In the genomic region with DNA sequence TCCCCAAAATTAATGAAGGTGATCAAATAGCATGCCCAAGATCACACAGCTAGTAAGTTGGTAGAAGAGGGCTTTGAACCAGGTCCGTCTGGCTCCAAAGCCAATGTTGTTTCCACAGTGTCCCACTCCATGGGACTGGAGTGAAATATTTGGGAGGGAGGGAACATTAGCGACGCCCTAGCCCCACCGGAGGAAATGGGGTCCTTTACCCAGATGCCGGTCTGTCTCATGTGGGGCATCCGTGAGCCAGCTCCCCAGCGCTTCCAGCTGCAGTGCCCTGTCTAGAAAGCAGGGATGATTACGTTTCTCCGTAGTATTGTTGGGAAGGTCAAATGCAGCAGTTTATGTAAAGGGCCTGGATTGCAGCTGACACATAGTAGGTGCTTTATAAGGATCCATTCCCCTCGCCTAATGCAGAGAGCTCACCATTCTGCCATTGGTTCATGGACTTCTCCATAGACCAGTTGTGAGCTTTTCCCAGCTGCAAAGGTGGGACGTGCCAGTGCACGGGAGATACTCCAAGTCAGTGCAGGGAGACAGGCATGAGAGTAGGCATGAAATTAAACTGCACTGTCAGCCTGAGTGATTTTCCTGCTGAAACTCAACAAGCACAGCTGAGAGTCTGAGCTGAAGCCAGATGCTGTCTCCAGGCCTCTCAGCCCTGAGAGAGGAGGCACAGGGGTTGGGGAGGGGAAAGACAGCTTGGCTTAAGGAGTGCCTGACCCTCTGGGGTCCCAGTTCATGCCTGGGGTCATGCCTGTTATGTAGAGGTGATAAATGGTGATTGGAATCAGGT, we compare ENCODE assay signal across 22 cellular contexts. TPM values are rescaled to one million over a fixed set of nuclear protein-coding genes. Genes with fewer than 3 reads are reported as not detected.
DNase-seq lines count a peak whose midpoint lies in the region; ATAC-seq, FAIRE-seq and TF ChIP-seq lines count a peak whose summit lies in the region.
"Had no signal": no experiment of that assay in that cellular context is flagged by ENCODE, and none has a peak within 500 bp of the region (broad histone marks: within the 10 kb centered on the region; RNA-seq: fewer than 3 reads in every experiment).

No MANE protein-coding gene starts in this region.

- H3K79me2 ChIP-seq in PC-9 (ENCODE audit: low read depth) (no peaks in the 10 kb centered on the region), HepG2 (ENCODE audit: insufficient read depth, low read length) (no peaks in the 10 kb centered on the region)

- in situ Hi-C loops in HepG2 (cut with HindIII; ENCODE audit: extremely low pct_ligation_motif_present, low pct_unique_long_range_greater_than_20kb): loop anchor here (10.0 kb wide), 1 partner anchor 465 kb away; no protein-coding TSS in a partner anchor

- H4K20me1 ChIP-seq in PC-9 (ENCODE audit: insufficient read depth) (0 out of 2 replicates have a peak, but pooled peaks cover 4% of the 10 kb centered on the region), HepG2 (ENCODE audit: insufficient read depth, low read length) (no peaks in the 10 kb centered on the region)

- H3K9me3 ChIP-seq in left ventricle myocardium inferior (replicated peaks) (no peaks in the 10 kb centered on the region), heart right ventricle (no peaks in the 10 kb centered on the region), PC-9 (ENCODE audit: insufficient read depth, low read depth) (no peaks in the 10 kb centered on the region), HepG2 (ENCODE audit: low read length) (no peaks in the 10 kb centered on the region), aorta (ENCODE audit: control insufficient read depth, low read length) (no peaks in the 10 kb centered on the region)
- H3K9me3 ChIP-seq: ascending aorta, heart left ventricle, pancreas, right atrium auricular region had no signal

- peak; percentile 32 for TF ChIP-seq CTCF in left ventricle myocardium inferior (IDR thresholded peaks at IDR 0.05; ENCODE audit: borderline replicate concordance)
- peak in 4 of 9 donors; percentile 1 to 14 (median 8) for TF ChIP-seq CTCF in heart right ventricle (IDR thresholded peaks at IDR 0.05)
- TF ChIP-seq CTCF in PC-9 (conservative IDR thresholded peaks at IDR 0.05): 0 out of 2 replicates have a peak, but pooled peaks have one; percentile 31
- no peak for TF ChIP-seq CTCF in HepG2 (CRISPR knock-in tag; IDR thresholded peaks at IDR 0.05)
- no peak for TF ChIP-seq CTCF in endothelial cell (IDR thresholded peaks at IDR 0.05; ENCODE audit: unreplicated experiment)

- TF ChIP-seq EP300 in HepG2 (IDR thresholded peaks at IDR 0.05; ENCODE audit: low read depth in 2 of 2, low read length in 2 of 2): no peak
- TF ChIP-seq EP300 in HepG2 (CRISPR knock-in tag; IDR thresholded peaks at IDR 0.05; ENCODE audit: borderline replicate concordance): no peak

- no peak for DNase-seq in left ventricle myocardium inferior
- no peak for DNase-seq in heart right ventricle
- no peak for DNase-seq in PC-9
- no peak for DNase-seq in HepG2 (ENCODE audit: low spot score)
- peak; percentile 19 to 21 for DNase-seq in aorta
- no peak for DNase-seq in endothelial cell (ENCODE audit: low spot score)
- DNase-seq in T-helper 2 cell treated with Interferon-gamma antibody and Interleukin-4, amounts not matched to agents 5 μg/mL and 100 μg/mL, for 36 hours (ENCODE audit: low spot score): no peak
- DNase-seq: GOT3 had no signal

- H3K4me2 ChIP-seq in PC-9: no peak overlapping the region
- no peak overlapping the region for H3K4me2 ChIP-seq in HepG2 (ENCODE audit: low read depth, low read length)

- H3K27me3 Mint-ChIP-seq in endothelial cell (ENCODE audit: unreplicated experiment): no peaks in the 10 kb centered on the region
- no peaks in the 10 kb centered on the region for H3K27me3 Mint-ChIP-seq in T-helper 2 cell treated with Interferon-gamma antibody and Interleukin-4, amounts not matched to agents 5 μg/mL and 100 μg/mL, for 36 hours (ENCODE audit: low read depth)
- H3K27me3 Mint-ChIP-seq: activated CD8-positive, alpha-beta memory T cell treated with anti-CD3 and anti-CD28 coated beads, Interleukin-2, amount 10 ng/mL, durations not matched to agents 7 days and 5 days; central memory CD8-positive, alpha-beta T cell; naive B cell had no signal

- ATAC-seq in heart right ventricle (no peak), HepG2 (no peak), aorta (ENCODE audit: low FRiP score) (no peak), HG03520 (IDR thresholded peaks at IDR 0.05; ENCODE audit: unreplicated experiment) (no peak)
- ATAC-seq: heart left ventricle; stimulated activated naive CD8-positive, alpha-beta T cell treated with anti-CD3 and anti-CD28 coated beads, Interleukin-15, Interleukin-2, amounts not matched to agents 100 U/mL and 50 U/mL, for 24 hours had no signal

- peaks cover 36% of the 10 kb centered on the region for H3K36me3 ChIP-seq in left ventricle myocardium inferior
- H3K36me3 ChIP-seq in heart right ventricle: peaks cover 0 to 48% (median 16%) of the 10 kb centered on the region in 9 donors
- peaks cover 15% of the 10 kb centered on the region; the same call in 1 of the 2 replicates for H3K36me3 ChIP-seq in PC-9 (ENCODE audit: low read depth)
- no peaks in the 10 kb centered on the region for H3K36me3 ChIP-seq in HepG2 (replicated peaks in 1 of 2; ENCODE audit: control insufficient read depth in 1 of 2, insufficient read depth in 2 of 2, low read length in 2 of 2)
- no peaks in the 10 kb centered on the region for H3K36me3 ChIP-seq in aorta (ENCODE audit: control insufficient read depth in 1 of 2, insufficient read depth in 2 of 2, low read length in 1 of 2)

- CTCF ChIA-PET in PC-9 (lab: Charles Lee) (interaction anchor here (0.6 to 1.2 kb wide), 5 partner anchors 11 to 473 kb away, joined by 3 to 4 read pairs (median 3); no protein-coding TSS in a partner anchor), HepG2 (lab: Yijun Ruan, JAX; ENCODE audit: low intra/inter-chr PET ratio, low total read pairs) (interaction anchor here (1.1 to 2.0 kb wide), 2 partner anchors 312 to 473 kb away, joined by 4 to 7 read pairs; no protein-coding TSS in a partner anchor)

- H3K9ac ChIP-seq in HepG2 (ENCODE audit: insufficient read depth, low read depth, low read length): no peak overlapping the region

- H3K4me1 ChIP-seq in left ventricle myocardium inferior: peaks cover 29% of the 10 kb centered on the region
- peaks cover 0 to 23% (median 14%) of the 10 kb centered on the region in 9 donors for H3K4me1 ChIP-seq in heart right ventricle
- no peaks in the 10 kb centered on the region for H3K4me1 ChIP-seq in PC-9 (replicated peaks; ENCODE audit: insufficient read depth)
- H3K4me1 ChIP-seq in HepG2 (ENCODE audit: insufficient read depth, low read length): no peaks in the 10 kb centered on the region
- H3K4me1 ChIP-seq in aorta (ENCODE audit: control insufficient read depth in 1 of 2, insufficient read depth in 2 of 2, low read length in 2 of 2): no peaks in the 10 kb centered on the region
- H3K4me1 ChIP-seq: ascending aorta had no signal

- H3K27me3 ChIP-seq in left ventricle myocardium inferior (ENCODE audit: low read depth) (no peaks in the 10 kb centered on the region), heart right ventricle (no peaks in the 10 kb centered on the region), PC-9 (ENCODE audit: insufficient read depth, low read depth) (no peaks in the 10 kb centered on the region), HepG2 (ENCODE audit: control insufficient read depth in 1 of 2, insufficient read depth in 2 of 2, low read length in 2 of 2) (no peaks in the 10 kb centered on the region), aorta (ENCODE audit: control insufficient read depth in 1 of 2, insufficient read depth in 2 of 2, low read length in 1 of 2) (no peaks in the 10 kb centered on the region)
- H3K27me3 ChIP-seq: ascending aorta, dorsolateral prefrontal cortex, heart left ventricle, pancreas, right atrium auricular region had no signal

- no peak overlapping the region for H3K27ac Mint-ChIP-seq in endothelial cell (ENCODE audit: unreplicated experiment)
- H3K27ac Mint-ChIP-seq in T-helper 2 cell treated with Interferon-gamma antibody and Interleukin-4, amounts not matched to agents 5 μg/mL and 100 μg/mL, for 36 hours: no peak overlapping the region
- H3K27ac Mint-ChIP-seq: activated CD8-positive, alpha-beta memory T cell treated with anti-CD3 and anti-CD28 coated beads, Interleukin-2, amount 10 ng/mL, durations not matched to agents 7 days and 5 days; activated naive CD4-positive, alpha-beta T cell treated with anti-CD3 and anti-CD28 coated beads for 36 hours; T-helper 1 cell treated with Interleukin-12 subunit alpha and Interleukin-12 subunit beta and Interleukin-4 antibody, amounts not matched to agents 30 μg/mL and 1 μg/mL, for 36 hours had no signal

- TF ChIP-seq POLR2A in HepG2 (IDR thresholded peaks at IDR 0.05; ENCODE audit: insufficient read depth in 1 of 2, low read depth in 2 of 2, low read length in 2 of 2): no peak

- BruUV-seq in PC-9 (replicated peaks; lab: Mats Ljungman, UMichigan) (no TSS peak), HepG2 (replicated peaks; lab: Mats Ljungman, UMichigan) (no TSS peak)

- H3K9me3 Mint-ChIP-seq in endothelial cell (ENCODE audit: unreplicated experiment): no peaks in the 10 kb centered on the region
- no peaks in the 10 kb centered on the region for H3K9me3 Mint-ChIP-seq in T-helper 2 cell treated with Interferon-gamma antibody and Interleukin-4, amounts not matched to agents 5 μg/mL and 100 μg/mL, for 36 hours
- H3K9me3 Mint-ChIP-seq: activated naive CD4-positive, alpha-beta T cell treated with anti-CD3 and anti-CD28 coated beads for 36 hours; central memory CD8-positive, alpha-beta T cell; naive B cell; T-helper 1 cell treated with Interleukin-12 subunit alpha and Interleukin-12 subunit beta and Interleukin-4 antibody, amounts not matched to agents 30 μg/mL and 1 μg/mL, for 36 hours had no signal

- POLR2A ChIA-PET in PC-9 (lab: Charles Lee; ENCODE audit: unreplicated experiment): interaction anchor here (0.6 kb wide), 1 partner anchor 231 kb away, joined by 3 read pairs; no protein-coding TSS in a partner anchor
- POLR2A ChIA-PET in HepG2 (lab: Yijun Ruan, JAX): interaction anchor here (0.9 to 1.8 kb wide), 2 partner anchors 10 to 22 kb away, joined by 4 read pairs; no protein-coding TSS in a partner anchor

- 83 to 87% methylated on average over 12 of the region's 12 CpGs for WGBS in heart right ventricle, 2 donors
- WGBS in HepG2 (ENCODE audit: low lambda C conversion rate): 70% methylated on average over 12 of the region's 12 CpGs
- WGBS in aorta, 2 donors: 86% methylated on average over 12 of the region's 12 CpGs

- no peaks in the 10 kb centered on the region for H3K9me2 ChIP-seq in PC-9 (ENCODE audit: insufficient read depth)

- FAIRE-seq in HepG2 (lab: Jason Lieb, UNC): no peak
- FAIRE-seq: HTR-8/SVneo, pancreas had no signal

- H3K36me3 Mint-ChIP-seq in endothelial cell (ENCODE audit: low read depth, unreplicated experiment): peaks cover 17% of the 10 kb centered on the region
- peaks cover 1% of the 10 kb centered on the region for H3K36me3 Mint-ChIP-seq in T-helper 2 cell treated with Interferon-gamma antibody and Interleukin-4, amounts not matched to agents 5 μg/mL and 100 μg/mL, for 36 hours (ENCODE audit: low read depth)
- H3K36me3 Mint-ChIP-seq: activated CD8-positive, alpha-beta memory T cell treated with anti-CD3 and anti-CD28 coated beads, Interleukin-2, amount 10 ng/mL, durations not matched to agents 7 days and 5 days had no signal

- peaks cover 12% of the 10 kb centered on the region; the same call in 1 of the 2 replicates for H3F3A ChIP-seq in PC-9 (ENCODE audit: insufficient read depth, low read depth)

- intact Hi-C loops in left ventricle myocardium inferior (cut with micrococcal nuclease) (no loop called here), heart right ventricle (cut with DNase I) (loop anchor here (5.0 to 10.0 kb wide), 10 partner anchors 65 to 475 kb away; partner anchors contain the start of gene TOR1AIP2 (in 1 of the 10)), PC-9 (cut with micrococcal nuclease; ENCODE audit: unreplicated experiment) (loop anchor here (1.0 to 2.0 kb wide), 3 partner anchors 223 to 473 kb away; no protein-coding TSS in a partner anchor), HepG2 (cut with micrococcal nuclease; ENCODE audit: unreplicated experiment) (loop anchor here (2.0 kb wide), 1 partner anchor 473 kb away; no protein-coding TSS in a partner anchor), aorta (cut with DNase I) (loop anchor here (5.0 to 10.0 kb wide), 2 partner anchors 75 to 77 kb away; no protein-coding TSS in a partner anchor)

- H3K4me3 Mint-ChIP-seq in endothelial cell (ENCODE audit: unreplicated experiment): no peak overlapping the region
- H3K4me3 Mint-ChIP-seq in T-helper 2 cell treated with Interferon-gamma antibody and Interleukin-4, amounts not matched to agents 5 μg/mL and 100 μg/mL, for 36 hours: no peak overlapping the region
- H3K4me3 Mint-ChIP-seq: activated CD8-positive, alpha-beta memory T cell treated with anti-CD3 and anti-CD28 coated beads, Interleukin-2, amount 10 ng/mL, durations not matched to agents 7 days and 5 days; activated naive CD4-positive, alpha-beta T cell treated with anti-CD3 and anti-CD28 coated beads for 36 hours; central memory CD8-positive, alpha-beta T cell; naive B cell; T-helper 1 cell treated with Interleukin-12 subunit alpha and Interleukin-12 subunit beta and Interleukin-4 antibody, amounts not matched to agents 30 μg/mL and 1 μg/mL, for 36 hours had no signal

- H3K4me3 ChIP-seq in left ventricle myocardium inferior (no peak overlapping the region), heart right ventricle (no peak overlapping the region), PC-9 (no peak overlapping the region), HepG2 (replicated peaks in 1 of 3; ENCODE audit: insufficient read depth in 1 of 3, low read depth in 2 of 3, low read length in 3 of 3) (no peak overlapping the region), aorta (ENCODE audit: low read length in 2 of 2) (no peak overlapping the region)
- H3K4me3 ChIP-seq: ascending aorta, dorsolateral prefrontal cortex, heart left ventricle, pancreas, right atrium auricular region had no signal

- TF ChIP-seq RAD21 in HepG2 (CRISPR knock-in tag; IDR thresholded peaks at IDR 0.05): no peak

- no peak overlapping the region for H2AFZ ChIP-seq in PC-9
- no peak overlapping the region for H2AFZ ChIP-seq in HepG2 (ENCODE audit: low read length)

- no peaks in the 10 kb centered on the region for H3K4me1 Mint-ChIP-seq in endothelial cell (ENCODE audit: unreplicated experiment)
- H3K4me1 Mint-ChIP-seq in T-helper 2 cell treated with Interferon-gamma antibody and Interleukin-4, amounts not matched to agents 5 μg/mL and 100 μg/mL, for 36 hours (ENCODE audit: low read depth): no peaks in the 10 kb centered on the region
- H3K4me1 Mint-ChIP-seq: activated CD8-positive, alpha-beta memory T cell treated with anti-CD3 and anti-CD28 coated beads, Interleukin-2, amount 10 ng/mL, durations not matched to agents 7 days and 5 days; central memory CD8-positive, alpha-beta T cell; naive B cell had no signal

- H3K27ac ChIP-seq in left ventricle myocardium inferior (replicated peaks) (no peak overlapping the region), heart right ventricle (no peak overlapping the region), PC-9 (no peak overlapping the region), HepG2 (ENCODE audit: extremely low read length, insufficient read depth, low read length) (no peak overlapping the region), aorta (ENCODE audit: low read depth in 1 of 2, low read length in 2 of 2) (no peak overlapping the region)
- H3K27ac ChIP-seq: ascending aorta, heart left ventricle, pancreas, right atrium auricular region had no signal

RNA-seq across cellular contexts. Expression of gene QSOX1, which starts 24.7 kb away (rescaled TPM):
- total RNA-seq in left ventricle myocardium inferior (102 TPM), heart right ventricle (100 to 1,000 TPM in 4 of 10 donors, 10 to 100 TPM in 6; 43.5 to 198 (median 84.6) TPM), PC-9 (2021) (226 and 263 TPM in 2 replicates), HepG2 (2016; rRNA removed; fragmentation: Illumina TruSeq; extraction: Trizol) (2.6 and 6.8 TPM in 2 replicates), aorta (10 to 100 TPM; 88.2 to 95.1 TPM), endothelial cell (ENCODE audit: unreplicated experiment) (199 TPM)
- polyA plus RNA-seq in heart right ventricle (100 to 1,000 TPM in 1 of 2 donors, 10 to 100 TPM in 1; 67.7 to 129 TPM), HepG2 (2011; rRNA removed) (40.2 and 70.2 TPM in 2 replicates), aorta (100 to 1,000 TPM in 1 of 2 donors, 10 to 100 TPM in 1; 24.5 to 181 TPM)
- total RNA-seq in HepG2 (2016; cell fraction: cytosol; rRNA removed; fragmentation: Illumina TruSeq; extraction: Trizol; ENCODE audit: low read depth): 0.18 and 0.20 TPM in 2 replicates
- total RNA-seq in HepG2 (2016; cell fraction: insoluble cytoplasmic fraction; rRNA removed; fragmentation: Illumina TruSeq; extraction: Trizol): 2.0 and 6.7 TPM in 2 replicates
- 1.3 and 1.4 TPM in 2 replicates for total RNA-seq in HepG2 (2016; cell fraction: membrane; rRNA removed; fragmentation: Illumina TruSeq; extraction: Trizol)
- 7.0 and 10.0 TPM in 2 replicates for total RNA-seq in HepG2 (2016; cell fraction: nucleus; rRNA removed; fragmentation: Illumina TruSeq; extraction: Trizol)
- polyA plus RNA-seq in HepG2 (2011; cell fraction: cytosol; rRNA removed): 44.6 and 54.0 TPM in 2 replicates
- polyA plus RNA-seq in HepG2 (2011; cell fraction: nucleus; rRNA removed): 71.3 and 95.1 TPM in 2 replicates
- 58.7 and 90.3 TPM in 2 replicates for polyA plus RNA-seq in HepG2 (2012)
- 0.42 and 0.75 TPM in 2 replicates for polyA plus RNA-seq in HepG2 (2016; cell fraction: cytosol; fragmentation: Illumina TruSeq; extraction: Trizol; ENCODE audit: low read depth)
- 2.1 and 3.2 TPM in 2 replicates for polyA plus RNA-seq in HepG2 (2016; cell fraction: insoluble cytoplasmic fraction; fragmentation: Illumina TruSeq; extraction: Trizol; ENCODE audit: low read depth)
- 0.87 and 1.2 TPM in 2 replicates for polyA plus RNA-seq in HepG2 (2016; cell fraction: membrane; fragmentation: Illumina TruSeq; extraction: Trizol; ENCODE audit: low read depth)
- 16.2 and 17.3 TPM in 2 replicates for polyA plus RNA-seq in HepG2 (2016; cell fraction: nucleus; fragmentation: Illumina TruSeq; extraction: Trizol; ENCODE audit: insufficient read depth, low read depth)
- polyA minus RNA-seq in HepG2 (2011; rRNA and poly(A)+ RNA removed; ENCODE audit: low replicate concordance): 13.5 and 31.5 TPM in 2 replicates
- 14.6 and 31.0 TPM in 2 replicates for polyA minus RNA-seq in HepG2 (2011; cell fraction: cytosol; rRNA and poly(A)+ RNA removed)
- 11.6 and 13.1 TPM in 2 replicates for polyA minus RNA-seq in HepG2 (2011; cell fraction: nucleus; rRNA and poly(A)+ RNA removed)

RNA-seq across cellular contexts. Expression of gene LHX4, which starts 50.7 kb away (rescaled TPM):
- total RNA-seq in left ventricle myocardium inferior (not detected), heart right ventricle (not detected), PC-9 (2021) (0.08 and 0.28 TPM in 2 replicates), HepG2 (2016; rRNA removed; fragmentation: Illumina TruSeq; extraction: Trizol) (0.03 and 0.07 TPM in 2 replicates), aorta (not detected), endothelial cell (ENCODE audit: unreplicated experiment) (1.5 TPM)
- polyA plus RNA-seq in heart right ventricle (under 1 TPM in 1 of 2 donors, not detected in 1; under 0.01 TPM), HepG2 (2011; rRNA removed) (0.03 and 0.05 TPM in 2 replicates), aorta (under 1 TPM; 0.05 to 0.25 TPM)
- not detected in 2 replicates for total RNA-seq in HepG2 (2016; cell fraction: cytosol; rRNA removed; fragmentation: Illumina TruSeq; extraction: Trizol; ENCODE audit: low read depth)
- 0.03 and 0.13 TPM in 2 replicates for total RNA-seq in HepG2 (2016; cell fraction: insoluble cytoplasmic fraction; rRNA removed; fragmentation: Illumina TruSeq; extraction: Trizol)
- 0.03 TPM in 1 of 2 replicates, not detected in the other for total RNA-seq in HepG2 (2016; cell fraction: membrane; rRNA removed; fragmentation: Illumina TruSeq; extraction: Trizol)
- total RNA-seq in HepG2 (2016; cell fraction: nucleus; rRNA removed; fragmentation: Illumina TruSeq; extraction: Trizol): not detected in 2 replicates
- polyA plus RNA-seq in HepG2 (2011; cell fraction: cytosol; rRNA removed): 0.03 and 0.05 TPM in 2 replicates
- 0.02 and 0.03 TPM in 2 replicates for polyA plus RNA-seq in HepG2 (2011; cell fraction: nucleus; rRNA removed)
- 0.47 and 0.60 TPM in 2 replicates for polyA plus RNA-seq in HepG2 (2012)
- polyA plus RNA-seq in HepG2 (2016; cell fraction: cytosol; fragmentation: Illumina TruSeq; extraction: Trizol; ENCODE audit: low read depth): not detected in 2 replicates
- polyA plus RNA-seq in HepG2 (2016; cell fraction: insoluble cytoplasmic fraction; fragmentation: Illumina TruSeq; extraction: Trizol; ENCODE audit: low read depth): 0.17 TPM in 1 of 2 replicates, not detected in the other
- polyA plus RNA-seq in HepG2 (2016; cell fraction: membrane; fragmentation: Illumina TruSeq; extraction: Trizol; ENCODE audit: low read depth): 0.03 and 0.22 TPM in 2 replicates
- 0.07 and 0.09 TPM in 2 replicates for polyA plus RNA-seq in HepG2 (2016; cell fraction: nucleus; fragmentation: Illumina TruSeq; extraction: Trizol; ENCODE audit: insufficient read depth, low read depth)
- 0.96 and 2.5 TPM in 2 replicates for polyA minus RNA-seq in HepG2 (2011; rRNA and poly(A)+ RNA removed; ENCODE audit: low replicate concordance)
- not detected in 2 replicates for polyA minus RNA-seq in HepG2 (2011; cell fraction: cytosol; rRNA and poly(A)+ RNA removed)
- 0.12 TPM in 1 of 2 replicates, not detected in the other for polyA minus RNA-seq in HepG2 (2011; cell fraction: nucleus; rRNA and poly(A)+ RNA removed)
- total RNA-seq: activated CD8-positive, alpha-beta memory T cell treated with anti-CD3 and anti-CD28 coated beads, Interleukin-2, amount 10 ng/mL, durations not matched to agents 7 days and 5 days; activated naive CD4-positive, alpha-beta T cell treated with anti-CD3 and anti-CD28 coated beads for 36 hours; ascending aorta; heart left ventricle; left cardiac atrium; right atrium auricular region had no signal
- polyA plus RNA-seq: heart left ventricle had no signal

Comparison
In these comparisons a context has a peak if more than half of its experiments do, and no peak if none do; other contexts are left out.
1. DNase-seq: peak in aorta (2 of 2); none in left ventricle myocardium inferior (single experiment), heart right ventricle (0 of 2), PC-9 (0 of 2), HepG2 (single experiment), endothelial cell (single experiment) and T-helper 2 cell treated with Interferon-gamma antibody and Interleukin-4, amounts not matched to agents 5 μg/mL and 100 μg/mL, for 36 hours (single experiment).
2. CTCF ChIP-seq: peak in left ventricle myocardium inferior (single experiment) and PC-9 (single experiment); none in HepG2 (single experiment) and endothelial cell (single experiment).